ENCODE assay signal across 32 cellular contexts in the genomic region with DNA sequence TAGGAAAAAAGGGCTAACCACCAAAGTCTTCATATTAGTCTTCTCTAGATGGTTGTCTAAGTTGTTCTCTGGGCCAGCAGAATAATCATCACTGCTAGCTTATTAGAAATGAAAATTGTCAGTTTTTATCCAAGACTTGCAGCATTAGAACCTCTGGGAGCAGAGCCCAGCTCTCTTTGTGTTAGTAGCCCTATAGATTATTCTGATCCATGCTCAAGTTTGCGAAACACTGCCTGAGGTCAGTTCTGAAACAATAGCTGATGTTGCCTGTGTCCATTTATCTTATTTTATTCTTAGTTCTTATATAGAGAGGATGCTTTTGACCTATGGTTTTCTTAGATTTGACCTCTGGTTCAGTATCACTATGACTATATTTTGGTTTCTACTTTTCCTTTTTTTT.
"Had no signal": no experiment of that assay in that cellular context is flagged by ENCODE, and none has a peak within 500 bp of the region (broad histone marks: within the 10 kb centered on the region; RNA-seq: fewer than 3 reads in every experiment).

No MANE protein-coding gene starts in this region.

- DNase-seq: activated CD4-positive, alpha-beta memory T cell treated with anti-CD3 and anti-CD28 coated beads, Interleukin-2, amount 10 ng/mL, durations not matched to agents 7 days and 5 days; activated CD4-positive, alpha-beta T cell treated with anti-CD3 and anti-CD28 coated beads for 36 hours; activated CD4-positive, alpha-beta T cell treated with anti-CD3 and anti-CD28 coated beads, Interleukin-2, amount 10 ng/mL, durations not matched to agents 24 days and 14 days; activated CD4-positive, alpha-beta T cell treated with anti-CD3 and anti-CD28 coated beads, Interleukin-2, amount 50 U/mL, for 4 hours; activated CD4-positive, CD25-positive, alpha-beta regulatory T cell; activated CD4-positive, CD25-positive, alpha-beta regulatory T cell treated with anti-CD3 and anti-CD28 coated beads, Interleukin-2, amount 50 U/mL, for 72 hours; activated CD8-positive, alpha-beta memory T cell treated with anti-CD3 and anti-CD28 coated beads, Interleukin-2, amount 50 U/mL, for 48 hours; activated gamma-delta T cell; activated naive CD4-positive, alpha-beta T cell; activated naive CD4-positive, alpha-beta T cell treated with anti-CD3 and anti-CD28 coated beads, Interleukin-2, amount 10 ng/mL, durations not matched to agents 7 days and 5 days; activated naive CD8-positive, alpha-beta T cell treated with anti-CD3 and anti-CD28 coated beads, Interleukin-2, amount 10 ng/mL, durations not matched to agents 7 days and 5 days; activated T-cell treated with anti-CD3 and anti-CD28 coated beads for 4 hours; activated T-cell treated with anti-CD3 and anti-CD28 coated beads, Interleukin-2, amount 50 U/mL, for 24 hours; activated T-cell treated with anti-CD3 and anti-CD28 coated beads, Interleukin-2, amount 50 U/mL, for 72 hours; amniotic stem cell; anterior cingulate cortex; brain microvascular endothelial cell; dorsolateral prefrontal cortex; effector memory CD4-positive, alpha-beta T cell; endodermal cell; gastrocnemius medialis; heart right ventricle; hippocampal formation; T-helper 1 cell; T-helper 17 cell; T1000 had no signal

- H3K4me1 Mint-ChIP-seq: activated CD4-positive, alpha-beta T cell treated with anti-CD3 and anti-CD28 coated beads for 36 hours; activated CD4-positive, alpha-beta T cell treated with anti-CD3 and anti-CD28 coated beads, Interleukin-2, amount 10 ng/mL, durations not matched to agents 24 days and 14 days; activated naive CD4-positive, alpha-beta T cell treated with anti-CD3 and anti-CD28 coated beads, Interleukin-2, amount 10 ng/mL, durations not matched to agents 7 days and 5 days; activated naive CD8-positive, alpha-beta T cell treated with anti-CD3 and anti-CD28 coated beads, Interleukin-2, amount 10 ng/mL, durations not matched to agents 7 days and 5 days; central memory CD8-positive, alpha-beta T cell; endodermal cell had no signal

- H3K27me3 ChIP-seq: brain microvascular endothelial cell, dorsolateral prefrontal cortex, gastrocnemius medialis, heart right ventricle had no signal

- H3K9me3 Mint-ChIP-seq: activated CD4-positive, alpha-beta memory T cell treated with anti-CD3 and anti-CD28 coated beads, Interleukin-2, amount 10 ng/mL, durations not matched to agents 7 days and 5 days; activated CD4-positive, alpha-beta T cell treated with anti-CD3 and anti-CD28 coated beads, Interleukin-2, amount 10 ng/mL, durations not matched to agents 24 days and 14 days; activated naive CD4-positive, alpha-beta T cell treated with anti-CD3 and anti-CD28 coated beads, Interleukin-2, amount 10 ng/mL, durations not matched to agents 7 days and 5 days; activated naive CD4-positive, alpha-beta T cell treated with anti-CD3 and anti-CD28 coated beads, Interleukin-2, amount 50 U/mL, for 72 hours; activated naive CD8-positive, alpha-beta T cell treated with anti-CD3 and anti-CD28 coated beads, Interleukin-2, amount 10 ng/mL, durations not matched to agents 7 days and 5 days; activated T-cell treated with anti-CD3 and anti-CD28 coated beads, Interleukin-2, amount 50 U/mL, for 24 hours; activated T-cell treated with anti-CD3 and anti-CD28 coated beads, Interleukin-2, amount 50 U/mL, for 72 hours; central memory CD8-positive, alpha-beta T cell; dendritic cell treated with granulocyte-macrophage colony-stimulating factor and Interleukin-4, amounts not matched to agents 40 ng/mL and 50 ng/mL, for 4 days; endodermal cell; T-helper 2 cell treated with Interferon-gamma antibody and Interleukin-4, amounts not matched to agents 5 μg/mL and 100 μg/mL, for 36 hours had no signal

- H3K36me3 ChIP-seq: brain microvascular endothelial cell had no signal

- H3K4me3 ChIP-seq: coronary artery, dorsolateral prefrontal cortex, gastrocnemius medialis, heart right ventricle had no signal

- H3K9me3 ChIP-seq: gastrocnemius medialis, heart right ventricle had no signal

- H3K4me1 ChIP-seq: gastrocnemius medialis, heart right ventricle had no signal

- ATAC-seq: activated CD4-positive, alpha-beta T cell treated with anti-CD3 and anti-CD28 coated beads for 36 hours; activated naive CD4-positive, alpha-beta T cell treated with anti-CD3 and anti-CD28 coated beads, Interleukin-2, amount 50 U/mL, for 72 hours; activated T-cell treated with anti-CD3 and anti-CD28 coated beads, Interleukin-2, amount 50 U/mL, for 72 hours; esophagus mucosa; gastrocnemius medialis; heart right ventricle; T-helper 17 cell had no signal

- H3K27me3 Mint-ChIP-seq: activated CD4-positive, alpha-beta memory T cell treated with anti-CD3 and anti-CD28 coated beads, Interleukin-2, amount 10 ng/mL, durations not matched to agents 7 days and 5 days; activated CD4-positive, alpha-beta T cell treated with anti-CD3 and anti-CD28 coated beads for 36 hours; activated CD4-positive, alpha-beta T cell treated with anti-CD3 and anti-CD28 coated beads, Interleukin-2, amount 10 ng/mL, durations not matched to agents 24 days and 14 days; activated naive CD4-positive, alpha-beta T cell treated with anti-CD3 and anti-CD28 coated beads, Interleukin-2, amount 10 ng/mL, durations not matched to agents 7 days and 5 days; activated naive CD8-positive, alpha-beta T cell treated with anti-CD3 and anti-CD28 coated beads, Interleukin-2, amount 10 ng/mL, durations not matched to agents 7 days and 5 days; activated T-cell treated with anti-CD3 and anti-CD28 coated beads, Interleukin-2, amount 50 U/mL, for 24 hours; central memory CD8-positive, alpha-beta T cell; dendritic cell treated with granulocyte-macrophage colony-stimulating factor and Interleukin-4, amounts not matched to agents 40 ng/mL and 50 ng/mL, for 4 days; T-helper 17 cell had no signal

- H3K27ac Mint-ChIP-seq: activated CD4-positive, alpha-beta memory T cell treated with anti-CD3 and anti-CD28 coated beads, Interleukin-2, amount 10 ng/mL, durations not matched to agents 7 days and 5 days; activated CD4-positive, alpha-beta T cell treated with anti-CD3 and anti-CD28 coated beads for 36 hours; activated CD4-positive, alpha-beta T cell treated with anti-CD3 and anti-CD28 coated beads, Interleukin-2, amount 10 ng/mL, durations not matched to agents 24 days and 14 days; activated naive CD4-positive, alpha-beta T cell treated with anti-CD3 and anti-CD28 coated beads, Interleukin-2, amount 10 ng/mL, durations not matched to agents 7 days and 5 days; activated naive CD4-positive, alpha-beta T cell treated with anti-CD3 and anti-CD28 coated beads, Interleukin-2, amount 50 U/mL, for 72 hours; activated naive CD8-positive, alpha-beta T cell treated with anti-CD3 and anti-CD28 coated beads, Interleukin-2, amount 10 ng/mL, durations not matched to agents 7 days and 5 days; activated T-cell treated with anti-CD3 and anti-CD28 coated beads, Interleukin-2, amount 50 U/mL, for 24 hours; activated T-cell treated with anti-CD3 and anti-CD28 coated beads, Interleukin-2, amount 50 U/mL, for 72 hours; dendritic cell treated with granulocyte-macrophage colony-stimulating factor and Interleukin-4, amounts not matched to agents 40 ng/mL and 50 ng/mL, for 4 days; endodermal cell; T-helper 17 cell; T-helper 2 cell treated with Interferon-gamma antibody and Interleukin-4, amounts not matched to agents 5 μg/mL and 100 μg/mL, for 36 hours had no signal

- H3K4me3 Mint-ChIP-seq: activated CD4-positive, alpha-beta memory T cell treated with anti-CD3 and anti-CD28 coated beads, Interleukin-2, amount 10 ng/mL, durations not matched to agents 7 days and 5 days; activated CD4-positive, alpha-beta T cell treated with anti-CD3 and anti-CD28 coated beads for 36 hours; activated CD4-positive, alpha-beta T cell treated with anti-CD3 and anti-CD28 coated beads, Interleukin-2, amount 10 ng/mL, durations not matched to agents 24 days and 14 days; activated naive CD4-positive, alpha-beta T cell treated with anti-CD3 and anti-CD28 coated beads, Interleukin-2, amount 10 ng/mL, durations not matched to agents 7 days and 5 days; activated naive CD8-positive, alpha-beta T cell treated with anti-CD3 and anti-CD28 coated beads, Interleukin-2, amount 10 ng/mL, durations not matched to agents 7 days and 5 days; activated T-cell treated with anti-CD3 and anti-CD28 coated beads, Interleukin-2, amount 50 U/mL, for 24 hours; activated T-cell treated with anti-CD3 and anti-CD28 coated beads, Interleukin-2, amount 50 U/mL, for 72 hours; central memory CD8-positive, alpha-beta T cell; dendritic cell treated with granulocyte-macrophage colony-stimulating factor and Interleukin-4, amounts not matched to agents 40 ng/mL and 50 ng/mL, for 4 days; endodermal cell; T-helper 17 cell; T-helper 2 cell treated with Interferon-gamma antibody and Interleukin-4, amounts not matched to agents 5 μg/mL and 100 μg/mL, for 36 hours had no signal
